In genomic region chr16:67514382-67514828, GRCh38 we compare ENCODE assay signal across 1 cellular context.
A peak's percentile ranks its signal among the peaks of the same experiment; 100 is the strongest.
TF ChIP-seq lines count a peak whose summit lies in the region.

No MANE protein-coding gene starts in this region.

TF ChIP-seq in K562, 482 proteins besides CTCF, POLR2A, EP300 and RAD21 (continues in another document):
- TF ChIP-seq CEBPB (tag; IDR thresholded peaks at IDR 0.05) (peak; percentile 91), CTCFL (IDR thresholded peaks at IDR 0.05; ENCODE audit: borderline replicate concordance, insufficient read depth, low read depth, low read length, poor library complexity, severe bottlenecking) (peak; percentile 89), POLR2AphosphoS5 (IDR thresholded peaks at IDR 0.05; ENCODE audit: control insufficient read depth, insufficient read depth, low read depth, low read length) (no peak), TEAD4 (IDR thresholded peaks at IDR 0.05; ENCODE audit: low read length) (peak; percentile 14; the same call in 1 of the 2 replicates), TEAD4 (CRISPR knock-in tag; IDR thresholded peaks at IDR 0.05; ENCODE audit: borderline replicate concordance) (no peak), PRPF4 (IDR thresholded peaks at IDR 0.05; ENCODE audit: insufficient read depth, low read depth, low read length, poor library complexity, severe bottlenecking) (no peak), KDM5B (IDR thresholded peaks at IDR 0.05; ENCODE audit: insufficient replicate concordance, low read depth, low read length) (no peak), DEAF1 (CRISPR knock-in tag; IDR thresholded peaks at IDR 0.05) (peak; percentile 68), HEY1 (CRISPR knock-in tag; IDR thresholded peaks at IDR 0.05; ENCODE audit: borderline replicate concordance) (no peak), REST (CRISPR knock-in tag; IDR thresholded peaks at IDR 0.05; ENCODE audit: low read depth) (no peak), KLF10 (CRISPR knock-in tag; IDR thresholded peaks at IDR 0.05) (no peak), ARID4B (CRISPR knock-in tag; IDR thresholded peaks at IDR 0.05) (0 out of 2 replicates have a peak, but pooled peaks have one; percentile 18), CEBPG (CRISPR knock-in tag; IDR thresholded peaks at IDR 0.05) (peak; percentile 77; the same call in 1 of the 2 replicates), CEBPG (tag; conservative IDR thresholded peaks at IDR 0.05 in 1 of 2, IDR thresholded peaks at IDR 0.05 in 1 of 2) (peak; percentile 70 to 90), MAFG (tag; conservative IDR thresholded peaks at IDR 0.05) (peak; percentile 47; the same call in 1 of the 2 replicates), CREBBP (IDR thresholded peaks at IDR 0.05; ENCODE audit: low read depth, low read length) (no peak), ELF1 (tag; IDR thresholded peaks at IDR 0.05) (peak; percentile 38; the same call in 1 of the 2 replicates), ZNF197 (CRISPR knock-in tag; IDR thresholded peaks at IDR 0.05; ENCODE audit: low read depth) (no peak), MAZ (CRISPR knock-in tag; conservative IDR thresholded peaks at IDR 0.05 in 1 of 2, IDR thresholded peaks at IDR 0.05 in 1 of 2) (peak in 1 of 2 experiments; percentile 44; a peak in 1 of 4 replicates), SFPQ (IDR thresholded peaks at IDR 0.05; ENCODE audit: low read depth, low read length) (no peak), ZBTB2 (IDR thresholded peaks at IDR 0.05) (no peak), MAFK (IDR thresholded peaks at IDR 0.05; ENCODE audit: low read length) (peak; percentile 46; the same call in 1 of the 2 replicates), THRB (CRISPR knock-in tag; conservative IDR thresholded peaks at IDR 0.05) (no peak), PKNOX1 (IDR thresholded peaks at IDR 0.05) (peak; percentile 33; the same call in 1 of the 2 replicates), BRD9 (IDR thresholded peaks at IDR 0.05; ENCODE audit: low read depth, partially characterized antibody) (no peak), ZNF384 (IDR thresholded peaks at IDR 0.05; ENCODE audit: low read depth, low read length) (peak; percentile 92), ARID2 (IDR thresholded peaks at IDR 0.05) (no peak), ETV1 (tag; conservative IDR thresholded peaks at IDR 0.05; ENCODE audit: low read depth) (0 out of 2 replicates have a peak, but pooled peaks have one; percentile 18), GMEB1 (CRISPR knock-in tag; IDR thresholded peaks at IDR 0.05) (no peak), FOSL1 (tag; conservative IDR thresholded peaks at IDR 0.05) (peak; percentile 21; the same call in 1 of the 2 replicates), RCOR1 (IDR thresholded peaks at IDR 0.05; ENCODE audit: borderline replicate concordance in 1 of 2, low read depth in 2 of 2, low read length in 2 of 2) (peak in 1 of 2 experiments; percentile 33; a peak in 1 of 4 replicates), TGIF2 (CRISPR knock-in tag; IDR thresholded peaks at IDR 0.05) (no peak), SMC3 (conservative IDR thresholded peaks at IDR 0.05; ENCODE audit: insufficient read depth, low read depth, low read length) (peak; percentile 86), KDM1A (IDR thresholded peaks at IDR 0.05) (0 out of 4 replicates have a peak, but pooled peaks of 1 of the 2 experiments have one; percentile 17), NFIC (IDR thresholded peaks at IDR 0.05) (no peak), FOXK1 (CRISPR knock-in tag; IDR thresholded peaks at IDR 0.05; ENCODE audit: borderline replicate concordance) (0 out of 2 replicates have a peak, but pooled peaks have one; percentile 27), ZNF449 (CRISPR knock-in tag; IDR thresholded peaks at IDR 0.05) (no peak)
